ENCODE assay signal across 1 cellular context in genomic region chr1:193680247-193680923, GRCh38.
A peak's percentile ranks its signal among the peaks of the same experiment; 100 is the strongest.
TF ChIP-seq lines count a peak whose summit lies in the region.

No MANE protein-coding gene starts in this region.

TF ChIP-seq in SK-N-SH, 30 proteins besides CTCF, POLR2A, EP300 and RAD21 (continued from another document):
- no peak for TF ChIP-seq ZBTB33 (IDR thresholded peaks at IDR 0.05; ENCODE audit: borderline replicate concordance, low read depth)
- TF ChIP-seq MAX (IDR thresholded peaks at IDR 0.05; ENCODE audit: low read depth) = no peak
- TF ChIP-seq MEF2A (IDR thresholded peaks at IDR 0.05; ENCODE audit: borderline replicate concordance, low read depth) = peak; percentile 89
- no peak for TF ChIP-seq REST (IDR thresholded peaks at IDR 0.05; ENCODE audit: low read depth, low read length)
- TF ChIP-seq USF2 (IDR thresholded peaks at IDR 0.05; ENCODE audit: borderline replicate concordance, low read depth, low read length) = no peak
- TF ChIP-seq MXI1 (IDR thresholded peaks at IDR 0.05; ENCODE audit: low read depth, low read length) = no peak
- TF ChIP-seq GABPA (IDR thresholded peaks at IDR 0.05; ENCODE audit: low read depth) = no peak
